In genomic region chr2:38778686-38779082, GRCh38 we compare ENCODE assay signal across 8 cellular contexts. TPM values are rescaled to one million over a fixed set of nuclear protein-coding genes. Genes with fewer than 3 reads are reported as not detected.
DNase-seq lines count a peak whose midpoint lies in the region; ATAC-seq and TF ChIP-seq lines count a peak whose summit lies in the region.

No MANE protein-coding gene starts in this region.

- H3K9me3 Mint-ChIP-seq in T-cell, result no peaks in the 10 kb centered on the region

- H3K9me3 ChIP-seq in HAP-1, result no peaks in the 10 kb centered on the region
- H3K9me3 ChIP-seq in right cardiac atrium (ENCODE audit: control insufficient read depth, low read length), result no peaks in the 10 kb centered on the region
- H3K9me3 ChIP-seq in spleen, result no peaks in the 10 kb centered on the region

- no peak overlapping the region for H3K27ac ChIP-seq in right cardiac atrium (ENCODE audit: low read length)
- H3K27ac ChIP-seq in spleen, result peak overlapping the region in 6 of 8 donors; percentile 52 to 86 (median 78)

- peak overlapping the region; percentile 96 to 100 (median 97) for H3K4me3 Mint-ChIP-seq in T-cell

- peaks cover 3% of the 10 kb centered on the region; the same call in 1 of the 2 replicates for H3K4me1 ChIP-seq in HAP-1
- H3K4me1 ChIP-seq in right cardiac atrium (ENCODE audit: control insufficient read depth, insufficient read depth, low read length), result peaks cover 1% of the 10 kb centered on the region
- H3K4me1 ChIP-seq in spleen, result peaks cover 6 to 19% (median 12%) of the 10 kb centered on the region in 6 donors

- H3K27me3 ChIP-seq in HAP-1 (ENCODE audit: low read depth), result no peaks in the 10 kb centered on the region
- H3K27me3 ChIP-seq in right cardiac atrium (ENCODE audit: control insufficient read depth, insufficient read depth), result no peaks in the 10 kb centered on the region
- H3K27me3 ChIP-seq in spleen (replicated peaks in 1 of 7), result peaks cover 0 to 33% (median 0%) of the 10 kb centered on the region in 7 donors

- 9% methylated on average over 8 of the region's 8 CpGs for whole genome bisulfite sequencing in right cardiac atrium
- 15 to 23% (median 17%) methylated on average over 8 of the region's 8 CpGs for WGBS in spleen, 5 donors

- POLR2A ChIA-PET in T-cell (lab: Charles Lee), result interaction anchor here (0.5 to 2.7 kb wide), 3 partner anchors 27 to 233 kb away, joined by 8 to 41 read pairs (median 13); partner anchors contain the start of gene SRSF7 (in 2 of the 2)
- POLR2A ChIA-PET in GM10248 (lab: Yijun Ruan, JAX), result interaction anchor here (1.4 kb wide), 1 partner anchor 27 kb away, joined by 5 read pairs; the partner anchor contains the start of gene SRSF7

- CTCF ChIA-PET in T-cell (lab: Charles Lee), result no interaction called here
- CTCF ChIA-PET in GM10248 (lab: Yijun Ruan, JAX), result interaction anchor here (0.9 kb wide), 1 partner anchor 8 kb away, joined by 3 read pairs; no protein-coding TSS in a partner anchor

- peaks cover 10% of the 10 kb centered on the region for H3K36me3 Mint-ChIP-seq in T-cell

- TF ChIP-seq CTCF in spleen (IDR thresholded peaks at IDR 0.05 in 8 of 11, conservative IDR thresholded peaks at IDR 0.05 in 3 of 11) (no peak), GM10248 (IDR thresholded peaks at IDR 0.05; ENCODE audit: control extremely low read depth, extremely low read depth, low read depth, missing control alignments) (no peak)

- H3K4me1 Mint-ChIP-seq in T-cell, result peaks cover 12 to 17% (median 13%) of the 10 kb centered on the region in 3 donors

- H3K36me3 ChIP-seq in HAP-1 (replicated peaks) (peaks cover 9% of the 10 kb centered on the region; the same call in 1 of the 2 replicates), spleen (peaks cover 0 to 36% (median 10%) of the 10 kb centered on the region in 6 donors)

- peaks cover 9 to 15% of the 10 kb centered on the region in 2 donors for H3K27me3 Mint-ChIP-seq in T-cell

- intact Hi-C loops in right cardiac atrium (cut with DNase I), result no loop called here
- intact Hi-C loops in spleen (cut with DNase I; ENCODE audit: low total_unique reads), result no loop called here

- peak overlapping the region; percentile 93 to 97 for H3K27ac Mint-ChIP-seq in T-cell

- DNase-seq in HAP-1 (ENCODE audit: low spot score in 2 of 2), result no peak
- no peak for DNase-seq in T-cell
- DNase-seq in right cardiac atrium, result no peak
- no peak for DNase-seq in spleen
- no peak for DNase-seq in GM10248 (ENCODE audit: extremely low spot score)
- DNase-seq in inferior parietal cortex (ENCODE audit: extremely low spot score), result no peak
- no peak for DNase-seq in NCI-H1105 (lab: John Stamatoyannopoulos, UW)

- ATAC-seq in T-cell (replicated peaks in 1 of 4), result no peak
- no peak for ATAC-seq in right cardiac atrium
- no peak for ATAC-seq in GM19351 (IDR thresholded peaks at IDR 0.05; ENCODE audit: unreplicated experiment)

- in situ Hi-C loops in HAP-1 (cut with MboI; ENCODE audit: low sequenced_read_pairs), result no loop called here

- no peak for TF ChIP-seq POLR2A in spleen (IDR thresholded peaks at IDR 0.05)

- H3K4me3 ChIP-seq in HAP-1 (peak overlapping the region; percentile 53), right cardiac atrium (ENCODE audit: low read length) (peak overlapping the region; percentile 98), spleen (peak overlapping the region; percentile 55 to 92 (median 64))

RNA-seq across cellular contexts. Expression of gene GEMIN6, which starts 0.7 kb away (rescaled TPM):
- total RNA-seq in T-cell (10 to 100 TPM in 3 of 5 donors, 1 to 10 TPM in 2; 4.2 to 16.3 (median 11.8) TPM), right cardiac atrium (10 to 100 TPM in 2 of 4 donors, 1 to 10 TPM in 2; 7.8 to 12.8 (median 9.2) TPM), spleen (1 to 10 TPM; 6.6 to 10.0 (median 9.3) TPM)
- polyA plus RNA-seq in right cardiac atrium (7.3 TPM), spleen (10 to 100 TPM in 2 of 3 donors, 1 to 10 TPM in 1; 9.5 to 16.0 (median 10.4) TPM)

RNA-seq across cellular contexts. Expression of gene SRSF7, which starts 27.5 kb away (rescaled TPM):
- 100 to 1,000 TPM; 252 to 649 (median 265) TPM for total RNA-seq in T-cell
- total RNA-seq in right cardiac atrium, result 10 to 100 TPM; 51.4 to 87.1 (median 64.6) TPM
- polyA plus RNA-seq in right cardiac atrium, result 51.1 TPM
- total RNA-seq in spleen, result 100 to 1,000 TPM in 6 of 7 donors, 10 to 100 TPM in 1; 94.9 to 160 (median 149) TPM
- polyA plus RNA-seq in spleen, result 100 to 1,000 TPM; 151 to 214 (median 198) TPM
